In the genomic region with DNA sequence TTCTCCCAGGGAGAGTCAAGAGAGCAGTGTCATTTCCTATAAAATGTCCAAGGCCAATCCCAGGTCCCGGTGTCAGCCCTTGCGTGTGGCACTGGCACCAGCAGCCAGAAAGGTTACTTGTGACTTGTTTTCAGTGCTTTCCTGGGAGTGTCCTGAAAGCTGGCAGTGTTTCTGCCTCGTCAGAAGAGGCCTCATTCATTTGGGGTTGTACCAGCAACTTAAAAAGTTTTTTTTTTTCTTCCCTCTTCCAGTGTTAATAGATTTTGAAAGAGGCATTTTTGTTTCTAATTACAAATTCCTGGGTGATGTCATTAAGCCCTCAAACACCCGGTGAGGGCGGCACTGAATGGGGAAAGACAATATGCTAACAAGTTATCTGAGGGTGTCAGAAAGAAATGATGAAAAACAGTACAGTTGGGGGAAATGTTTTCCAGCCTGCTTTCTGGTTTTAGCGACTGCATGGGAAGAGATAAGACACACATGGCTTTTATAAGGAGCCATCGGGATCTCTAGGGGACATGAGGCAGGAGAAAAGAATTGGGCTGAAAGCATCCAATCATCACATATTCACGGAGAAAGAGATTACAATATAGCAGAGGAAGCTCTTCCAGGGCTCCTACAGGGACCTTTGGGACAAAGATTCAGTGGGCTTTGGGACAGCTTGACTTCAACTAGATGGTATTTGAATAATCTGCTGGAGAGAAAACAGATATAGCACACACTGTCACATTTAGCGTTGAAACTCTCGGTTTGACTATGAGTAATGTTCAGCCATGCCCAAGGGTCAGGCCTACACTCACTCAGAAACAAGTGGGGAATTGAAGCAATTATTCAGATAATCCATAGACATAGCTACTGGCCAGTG, we compare ENCODE assay signal across 8 cellular contexts.
A peak's percentile ranks its signal among the peaks of the same experiment; 100 is the strongest.
DNase-seq lines count a peak whose midpoint lies in the region; ATAC-seq and TF ChIP-seq lines count a peak whose summit lies in the region.

No MANE protein-coding gene starts in this region.

- H3K9ac ChIP-seq in BLaER1 = peak overlapping the region; percentile 36; the same call in 1 of the 2 replicates

- no peaks in the 10 kb centered on the region for H4K20me1 ChIP-seq in BLaER1

- H3K27me3 ChIP-seq in BLaER1 (no peaks in the 10 kb centered on the region), ascending aorta (no peaks in the 10 kb centered on the region), layer of hippocampus (ENCODE audit: control insufficient read depth, insufficient read depth, low read length) (no peaks in the 10 kb centered on the region)

- peak overlapping the region; percentile 89 for H3K27ac ChIP-seq in BLaER1
- H3K27ac ChIP-seq in ascending aorta = peak overlapping the region; percentile 68 to 87
- H3K27ac ChIP-seq in layer of hippocampus (ENCODE audit: low read depth, low read length) = peak overlapping the region; percentile 54
- H3K27ac ChIP-seq in temporal lobe (ENCODE audit: low read depth, low read length) = peak overlapping the region; percentile 23

- DNase-seq in ascending aorta (ENCODE audit: low spot score in 2 of 2) (peak; percentile 45 to 91), activated T-cell treated with anti-CD3 and anti-CD28 coated beads for 4 hours (no peak), NCI-H526 treated with DMSO at 0.1 percent for 48 hours (lab: John Stamatoyannopoulos, UW) (no peak)

- ATAC-seq in GM19455 (IDR thresholded peaks at IDR 0.05; ENCODE audit: unreplicated experiment) = peak; percentile 75
- ATAC-seq in HG03520 (IDR thresholded peaks at IDR 0.05; ENCODE audit: unreplicated experiment) = peak; percentile 74

- intact Hi-C loops in ascending aorta (cut with DNase I) = loop anchor here (2.0 to 10.0 kb wide), 3 partner anchors 17 to 287 kb away; a partner anchor contains a TSS

- H3K36me3 ChIP-seq in BLaER1 (no peaks in the 10 kb centered on the region), ascending aorta (no peaks in the 10 kb centered on the region)

- H3K4me1 ChIP-seq in BLaER1 (peaks cover 58% of the 10 kb centered on the region), ascending aorta (peaks cover 0 to 30% of the 10 kb centered on the region in 2 donors)

- TF ChIP-seq CTCF in ascending aorta (IDR thresholded peaks at IDR 0.05) = no peak

- H3K4me3 ChIP-seq in BLaER1 = no peak overlapping the region
- H3K4me3 ChIP-seq in ascending aorta = no peak overlapping the region

- H3K9me3 ChIP-seq in BLaER1 = no peaks in the 10 kb centered on the region
- H3K9me3 ChIP-seq in ascending aorta = no peaks in the 10 kb centered on the region

- H3K4me2 ChIP-seq in BLaER1 = peak overlapping the region; percentile 94

Comparison
In these comparisons a context has a peak if more than half of its experiments do, and no peak if none do; other contexts are left out.
1. H3K27ac ChIP-seq: peak in every context shown above with its lines; median percentile 89 in BLaER1; 78 in ascending aorta; 54 in layer of hippocampus; 23 in temporal lobe.
2. DNase-seq: peak in ascending aorta (2 of 2); none in activated T-cell treated with anti-CD3 and anti-CD28 coated beads for 4 hours (single experiment) and NCI-H526 treated with DMSO at 0.1 percent for 48 hours (single experiment).